8 cellular contexts compared by ENCODE assay signal in the genomic region with DNA sequence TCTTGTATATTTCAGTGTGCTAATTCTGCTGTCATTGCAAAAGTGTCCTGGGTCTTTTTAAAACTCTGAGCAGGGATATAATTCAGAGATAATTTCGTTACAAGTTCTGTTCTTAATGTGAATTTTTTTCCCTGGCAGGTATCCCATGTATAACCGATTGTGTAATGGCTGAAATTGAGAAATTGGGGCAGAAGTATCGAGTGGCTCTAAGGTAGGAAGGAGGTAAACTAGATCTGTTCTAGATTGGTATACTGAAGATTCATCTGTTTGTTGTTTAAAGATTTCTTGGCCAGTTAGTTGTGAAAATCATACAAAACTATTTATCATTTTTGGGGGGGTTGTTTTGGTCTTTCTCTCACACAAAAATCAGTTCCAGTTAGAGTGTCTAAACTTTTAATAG.
"Had no signal": no experiment of that assay in that cellular context is flagged by ENCODE, and none has a peak within 500 bp of the region (broad histone marks: within the 10 kb centered on the region; RNA-seq: fewer than 3 reads in every experiment).

No MANE protein-coding gene starts in this region.

- FAIRE-seq: H1, H54, K562 had no signal

- DNase-seq: H9, HCEC 1CT, IMR-90 had no signal

- H3K4me3 ChIP-seq: GM23338, K562 had no signal

- ATAC-seq: GM23338, K562 had no signal

- H2AFZ ChIP-seq: GM23338 had no signal

- H3K4me2 ChIP-seq: GM23338 had no signal

- H3K27ac ChIP-seq: HL-60 had no signal
